30 cellular contexts compared by ENCODE assay signal in the genomic region with DNA sequence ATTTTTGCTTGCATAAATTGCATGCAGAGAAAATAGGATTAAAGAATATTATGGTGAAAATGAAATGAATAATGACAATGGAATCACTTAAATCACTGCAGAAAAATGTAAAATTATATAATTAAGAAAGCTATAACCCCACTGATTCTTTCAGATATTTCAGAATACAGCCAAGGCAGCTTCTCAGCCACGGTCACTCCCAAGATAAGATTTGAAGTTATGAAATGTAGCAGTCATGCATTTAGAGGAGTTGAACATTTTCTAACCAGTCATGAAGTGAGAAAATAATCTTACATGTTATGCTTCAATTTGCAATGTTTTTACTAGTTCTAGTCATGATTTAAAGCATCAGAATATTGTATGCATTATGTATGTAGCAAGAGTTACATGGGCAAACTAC.
"Had no signal": no experiment of that assay in that cellular context is flagged by ENCODE, and none has a peak within 500 bp of the region (broad histone marks: within the 10 kb centered on the region; RNA-seq: fewer than 3 reads in every experiment).

No MANE protein-coding gene starts in this region.

- DNase-seq: activated CD4-positive, alpha-beta T cell treated with anti-CD3 and anti-CD28 coated beads, Interleukin-2, amount 10 ng/mL, durations not matched to agents 24 days and 14 days; activated CD4-positive, alpha-beta T cell treated with anti-CD3 and anti-CD28 coated beads, Interleukin-2, amount 50 U/mL, for 4 hours; activated CD8-positive, alpha-beta T cell treated with anti-CD3 and anti-CD28 coated beads for 36 hours; activated effector memory CD4-positive, alpha-beta T cell treated with anti-CD3 and anti-CD28 coated beads, Interleukin-2, amount 50 U/mL, for 16 hours; activated naive CD4-positive, alpha-beta T cell; activated naive CD8-positive, alpha-beta T cell treated with anti-CD3 and anti-CD28 coated beads, Interleukin-2, amount 10 ng/mL, durations not matched to agents 7 days and 5 days; activated T-cell treated with anti-CD3 and anti-CD28 coated beads, Interleukin-2, amount 50 U/mL, for 1 hour; activated T-cell treated with anti-CD3 and anti-CD28 coated beads, Interleukin-2, amount 50 U/mL, for 72 hours; adrenal gland; anterior cingulate cortex; central memory CD4-positive, alpha-beta T cell; NCI-H1092 treated with DMSO at 0.1 percent for 48 hours; NCI-H1417; NCI-H146; NCI-H187; NCI-H2029 treated with DMSO at 0.1 percent for 48 hours; NCI-H2107; NCI-H2171; NCI-H510A; NCI-H526; NCI-H748 treated with DMSO at 0.1 percent for 48 hours; NK-92 treated with Interleukin-12 subunit alpha and Interleukin-12 subunit beta, amount 100 ng/mL, for 24 hours; PC-3; Peyer's patch; RPMI8226; SIG-M5; T1000 had no signal

- H3K4me3 ChIP-seq: adrenal gland, K562, Peyer's patch had no signal

- H3K36me3 ChIP-seq: adrenal gland, Peyer's patch had no signal

- H3K27ac ChIP-seq: adrenal gland, Peyer's patch had no signal

- FAIRE-seq: bronchial epithelial cell, K562 had no signal

- H3K4me1 ChIP-seq: adrenal gland, Peyer's patch had no signal

- H3K9me3 ChIP-seq: adrenal gland, Peyer's patch had no signal

- ATAC-seq: activated CD8-positive, alpha-beta T cell treated with anti-CD3 and anti-CD28 coated beads for 36 hours; activated T-cell treated with anti-CD3 and anti-CD28 coated beads, Interleukin-2, amount 50 U/mL, for 72 hours; activated T-helper 17 cell treated with anti-CD3 and anti-CD28 coated beads, Interleukin-2, amount 50 U/mL, for 72 hours; K562; PC-3 had no signal

- H3K27me3 ChIP-seq: adrenal gland, Peyer's patch had no signal
